9 cellular contexts compared by ENCODE assay signal in the genomic region with DNA sequence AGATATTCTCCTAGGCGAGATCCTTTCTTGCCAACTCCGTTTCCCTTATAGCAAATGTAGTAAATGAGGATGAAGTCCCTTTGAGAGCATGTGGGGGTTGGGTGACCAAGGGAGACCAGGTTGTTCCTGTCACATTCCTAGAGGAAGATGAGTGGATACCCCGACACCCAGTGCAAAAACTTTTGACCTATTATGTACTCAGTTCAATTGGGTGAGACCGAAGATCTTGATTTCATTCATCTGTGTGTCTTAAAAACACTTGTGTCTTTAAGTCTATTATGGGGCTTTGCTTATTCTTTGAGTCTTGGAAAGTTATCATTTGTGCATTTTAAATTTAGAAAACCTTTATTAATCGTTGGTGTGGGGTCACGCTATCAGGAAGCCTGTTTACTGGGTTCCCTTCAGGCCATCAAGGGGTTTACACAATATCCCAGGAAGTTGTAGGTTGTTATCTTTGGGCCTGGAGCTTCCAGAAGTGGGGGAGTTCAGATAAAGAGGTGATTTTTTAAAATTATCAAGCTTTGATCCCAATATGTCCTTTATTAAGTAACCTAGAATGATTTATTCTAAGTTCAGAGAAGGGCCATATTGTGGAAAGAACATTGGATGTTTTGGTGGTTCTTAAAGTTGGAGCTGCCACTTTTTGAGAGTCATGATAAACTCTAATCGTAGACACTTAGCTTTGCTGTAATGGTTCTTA. TPM values are rescaled to one million over a fixed set of nuclear protein-coding genes. Genes with fewer than 3 reads are reported as not detected.
DNase-seq lines count a peak whose midpoint lies in the region; ATAC-seq, FAIRE-seq and TF ChIP-seq lines count a peak whose summit lies in the region.
"Had no signal": no experiment of that assay in that cellular context is flagged by ENCODE, and none has a peak within 500 bp of the region (broad histone marks: within the 10 kb centered on the region; RNA-seq: fewer than 3 reads in every experiment).

No MANE protein-coding gene starts in this region.

- peak overlapping the region; percentile 67; the same call in 1 of the 2 replicates for H3K27ac ChIP-seq in C4-2B
- peak overlapping the region; percentile 58 for H3K27ac ChIP-seq in RWPE2 (ENCODE audit: poor library complexity, severe bottlenecking)
- H3K27ac ChIP-seq in esophagus squamous epithelium, result peak overlapping the region; percentile 97 to 100 (median 98)
- peak overlapping the region; percentile 20 to 97 (median 67) for H3K27ac ChIP-seq in pancreas

- TF ChIP-seq CTCF in C4-2B (conservative IDR thresholded peaks at IDR 0.05) (no peak), RWPE2 (IDR thresholded peaks at IDR 0.05; ENCODE audit: poor library complexity, severe bottlenecking) (no peak), esophagus squamous epithelium (IDR thresholded peaks at IDR 0.05) (peak in 2 of 6 experiments; percentile 21 to 22), pancreas (IDR thresholded peaks at IDR 0.05) (no peak)

- DNase-seq in RWPE2 (ENCODE audit: low spot score), result no peak
- DNase-seq in esophagus squamous epithelium (lab: John Stamatoyannopoulos, UW), result no peak
- no peak for DNase-seq in pancreas
- DNase-seq in DMS79 treated with DMSO at 0.1 percent for 48 hours (lab: John Stamatoyannopoulos, UW), result no peak
- DNase-seq in NCI-H146 (lab: John Stamatoyannopoulos, UW), result no peak
- DNase-seq: activated CD8-positive, alpha-beta memory T cell treated with anti-CD3 and anti-CD28 coated beads for 24 hours had no signal

- no peaks in the 10 kb centered on the region for H3K27me3 ChIP-seq in RWPE2 (ENCODE audit: insufficient read depth, poor library complexity, severe bottlenecking)
- H3K27me3 ChIP-seq in esophagus squamous epithelium, result peaks cover 0 to 5% (median 0%) of the 10 kb centered on the region in 4 donors
- H3K27me3 ChIP-seq in pancreas, result no peaks in the 10 kb centered on the region

- WGBS in esophagus squamous epithelium, 2 donors, result 39 to 40% methylated on average over 7 of the region's 7 CpGs
- WGBS in pancreas, 2 donors, result 68 to 70% methylated on average over 7 of the region's 7 CpGs

- H3K36me3 ChIP-seq in RWPE2 (ENCODE audit: low read depth), result peaks cover 21% of the 10 kb centered on the region
- H3K36me3 ChIP-seq in esophagus squamous epithelium, result peaks cover 0 to 21% (median 8%) of the 10 kb centered on the region in 3 donors
- no peaks in the 10 kb centered on the region for H3K36me3 ChIP-seq in pancreas

- ATAC-seq in RWPE2 (ENCODE audit: low read depth) (no peak), pancreas (no peak), GM19455 (IDR thresholded peaks at IDR 0.05; ENCODE audit: unreplicated experiment) (no peak), HG02884 (IDR thresholded peaks at IDR 0.05; ENCODE audit: unreplicated experiment) (no peak)

- intact Hi-C loops in esophagus squamous epithelium (cut with DNase I), result no loop called here
- intact Hi-C loops in pancreas (cut with DNase I), result no loop called here

- H3K4me3 ChIP-seq in RWPE2 (ENCODE audit: severe bottlenecking), result no peak overlapping the region
- peak overlapping the region; percentile 86 to 99 (median 92) for H3K4me3 ChIP-seq in esophagus squamous epithelium
- H3K4me3 ChIP-seq in pancreas, result peak overlapping the region in 3 of 4 donors; percentile 2 to 100 (median 85)

- H3K9me3 ChIP-seq in RWPE2 (ENCODE audit: severe bottlenecking), result no peaks in the 10 kb centered on the region
- H3K9me3 ChIP-seq in esophagus squamous epithelium, result no peaks in the 10 kb centered on the region
- H3K9me3 ChIP-seq in pancreas, result no peaks in the 10 kb centered on the region

- no peak for TF ChIP-seq POLR2A in esophagus squamous epithelium (IDR thresholded peaks at IDR 0.05)

- no peak for FAIRE-seq in pancreas (lab: Jason Lieb, UNC)

- H3K4me1 ChIP-seq in RWPE2 (ENCODE audit: insufficient read depth, poor library complexity, severe bottlenecking) (peaks cover 16% of the 10 kb centered on the region), esophagus squamous epithelium (peaks cover 20 to 68% (median 22%) of the 10 kb centered on the region in 3 donors), pancreas (peaks cover 3 to 13% (median 9%) of the 10 kb centered on the region in 3 donors)

RNA-seq across cellular contexts. Expression of a gene that starts 2.8 kb away (rescaled TPM):
- total RNA-seq in esophagus squamous epithelium, result 100 to 1,000 TPM in 3 of 4 donors, 10 to 100 TPM in 1; 61.7 to 245 (median 144) TPM
- total RNA-seq in pancreas, result 10 to 100 TPM; 27.5 to 70.0 (median 52.4) TPM
- polyA plus RNA-seq in pancreas, result 10 to 100 TPM; 56.3 to 98.5 TPM
